25 cellular contexts compared by ENCODE assay signal in genomic region chr5:3380689-3381088, GRCh38.
DNase-seq lines count a peak whose midpoint lies in the region; ATAC-seq and TF ChIP-seq lines count a peak whose summit lies in the region.
"Had no signal": no experiment of that assay in that cellular context is flagged by ENCODE, and none has a peak within 500 bp of the region (broad histone marks: within the 10 kb centered on the region; RNA-seq: fewer than 3 reads in every experiment).

No MANE protein-coding gene starts in this region.

- H3K4me3 ChIP-seq in coronary artery (no peak overlapping the region), esophagus muscularis mucosa (no peak overlapping the region), aorta (ENCODE audit: low read length in 2 of 2) (no peak overlapping the region)
- H3K4me3 ChIP-seq: BLaER1, GM12878 had no signal

- H3K27ac Mint-ChIP-seq in progenitor cell of endocrine pancreas: peak overlapping the region; percentile 82
- H3K27ac Mint-ChIP-seq: CD4-positive, alpha-beta memory T cell; CD4-positive, CD25-positive, alpha-beta regulatory T cell; CD8-positive, alpha-beta memory T cell had no signal

- H3K36me3 Mint-ChIP-seq in progenitor cell of endocrine pancreas (ENCODE audit: insufficient read depth): no peaks in the 10 kb centered on the region
- H3K36me3 Mint-ChIP-seq: CD14-positive monocyte; CD4-positive, alpha-beta memory T cell; CD4-positive, CD25-positive, alpha-beta regulatory T cell; CD8-positive, alpha-beta memory T cell had no signal

- peaks cover 38% of the 10 kb centered on the region for H3K27me3 Mint-ChIP-seq in progenitor cell of endocrine pancreas
- H3K27me3 Mint-ChIP-seq: CD4-positive, alpha-beta memory T cell; CD4-positive, CD25-positive, alpha-beta regulatory T cell; CD8-positive, alpha-beta memory T cell had no signal

- ATAC-seq in aorta (ENCODE audit: low FRiP score) (peak; percentile 36), GM18502 (IDR thresholded peaks at IDR 0.05; ENCODE audit: poor library complexity, unreplicated experiment) (no peak), GM21360 (IDR thresholded peaks at IDR 0.05; ENCODE audit: unreplicated experiment) (no peak), omental fat pad (ENCODE audit: low FRiP score) (no peak)
- ATAC-seq: GM12878 had no signal

- H3K4me1 Mint-ChIP-seq in progenitor cell of endocrine pancreas (ENCODE audit: low read depth): peaks cover 6% of the 10 kb centered on the region
- H3K4me1 Mint-ChIP-seq: CD14-positive monocyte; CD4-positive, alpha-beta memory T cell; CD4-positive, CD25-positive, alpha-beta regulatory T cell; CD8-positive, alpha-beta memory T cell had no signal

- no peak overlapping the region for H3K4me3 Mint-ChIP-seq in progenitor cell of endocrine pancreas (ENCODE audit: low read depth)
- H3K4me3 Mint-ChIP-seq: CD14-positive monocyte; CD4-positive, alpha-beta memory T cell; CD4-positive, CD25-positive, alpha-beta regulatory T cell; CD8-positive, alpha-beta memory T cell had no signal

- 88% methylated on average over 3 of the region's 3 CpGs for WGBS in esophagus muscularis mucosa
- WGBS in aorta, 2 donors: 81 to 87% methylated on average over 3 of the region's 3 CpGs

- TF ChIP-seq EP300 in esophagus muscularis mucosa (IDR thresholded peaks at IDR 0.05): no peak

- H3K27me3 ChIP-seq in esophagus muscularis mucosa (no peaks in the 10 kb centered on the region), aorta (ENCODE audit: control insufficient read depth in 1 of 2, insufficient read depth in 2 of 2, low read length in 1 of 2) (no peaks in the 10 kb centered on the region)
- H3K27me3 ChIP-seq: BE2C, BLaER1 had no signal

- intact Hi-C loops in esophagus muscularis mucosa (cut with DNase I): no loop called here
- intact Hi-C loops in aorta (cut with DNase I): no loop called here

- H3K4me1 ChIP-seq in esophagus muscularis mucosa (no peaks in the 10 kb centered on the region), aorta (ENCODE audit: control insufficient read depth in 1 of 2, insufficient read depth in 2 of 2, low read length in 2 of 2) (no peaks in the 10 kb centered on the region)
- H3K4me1 ChIP-seq: BE2C had no signal

- H3K36me3 ChIP-seq in esophagus muscularis mucosa: no peaks in the 10 kb centered on the region
- H3K36me3 ChIP-seq in aorta (ENCODE audit: control insufficient read depth in 1 of 2, insufficient read depth in 2 of 2, low read length in 1 of 2): no peaks in the 10 kb centered on the region
- H3K36me3 ChIP-seq: BE2C, BLaER1 had no signal

- TF ChIP-seq CTCF in coronary artery (IDR thresholded peaks at IDR 0.05): no peak
- TF ChIP-seq CTCF in esophagus muscularis mucosa (IDR thresholded peaks at IDR 0.05): no peak
- TF ChIP-seq CTCF in progenitor cell of endocrine pancreas (IDR thresholded peaks at IDR 0.05; ENCODE audit: unreplicated experiment): no peak
- TF ChIP-seq CTCF in omental fat pad (IDR thresholded peaks at IDR 0.05): no peak

- no peak overlapping the region for H3K27ac ChIP-seq in coronary artery
- no peak overlapping the region for H3K27ac ChIP-seq in esophagus muscularis mucosa (replicated peaks in 1 of 4)
- no peak overlapping the region for H3K27ac ChIP-seq in aorta (ENCODE audit: low read depth in 1 of 2, low read length in 2 of 2)
- H3K27ac ChIP-seq: BLaER1 had no signal

- H3K9me3 ChIP-seq in esophagus muscularis mucosa (peaks cover 0 to 3% (median 0%) of the 10 kb centered on the region in 4 donors), aorta (ENCODE audit: control insufficient read depth, low read length) (no peaks in the 10 kb centered on the region)
- H3K9me3 ChIP-seq: BE2C, BLaER1 had no signal

- TF ChIP-seq POLR2A in esophagus muscularis mucosa (IDR thresholded peaks at IDR 0.05; ENCODE audit: low read depth): no peak

- H3K9me3 Mint-ChIP-seq in progenitor cell of endocrine pancreas (ENCODE audit: low read depth): no peaks in the 10 kb centered on the region

- DNase-seq in coronary artery (ENCODE audit: low spot score) (peak; percentile 53), esophagus muscularis mucosa (ENCODE audit: extremely low spot score) (peak; percentile 81), progenitor cell of endocrine pancreas (ENCODE audit: low spot score, unreplicated experiment) (no peak), aorta (no peak), omental fat pad (ENCODE audit: low spot score) (no peak)
- DNase-seq: 8988T; ACHN; BE2C; C1 segment of cervical spinal cord; CD4-positive, alpha-beta memory T cell; CD4-positive, CD25-positive, alpha-beta regulatory T cell; CD8-positive, alpha-beta memory T cell; COR-L47; DMS 273 treated with DMSO at 0.1 percent for 48 hours; DMS153; DMS53; DMS79; DND-41; EL; GDM1 had no signal

Comparison
In these comparisons a context has a peak if more than half of its experiments do, and no peak if none do; other contexts are left out.
1. DNase-seq: peak in coronary artery (single experiment) and esophagus muscularis mucosa (single experiment); none in progenitor cell of endocrine pancreas (single experiment), aorta (0 of 2) and omental fat pad (single experiment).